ENCODE assay signal across 8 cellular contexts in genomic region chr1:203673550-203674411, GRCh38. TPM values are rescaled to one million over a fixed set of nuclear protein-coding genes. Genes with fewer than 3 reads are reported as not detected.
DNase-seq lines count a peak whose midpoint lies in the region; ATAC-seq and TF ChIP-seq lines count a peak whose summit lies in the region.

No MANE protein-coding gene starts in this region.

- no peak overlapping the region for H3K9ac ChIP-seq in parathyroid adenoma

- H3K27me3 ChIP-seq in Peyer's patch (no peaks in the 10 kb centered on the region), parathyroid adenoma (ENCODE audit: control insufficient read depth, insufficient read depth, low read length) (no peaks in the 10 kb centered on the region), transverse colon (no peaks in the 10 kb centered on the region)

- H3K4me3 ChIP-seq in Peyer's patch (no peak overlapping the region), fibroblast of the aortic adventitia (ENCODE audit: low read depth, low read length) (no peak overlapping the region), parathyroid adenoma (ENCODE audit: low read depth, low read length) (no peak overlapping the region), transverse colon (no peak overlapping the region)

- H3K9me3 ChIP-seq in Peyer's patch (no peaks in the 10 kb centered on the region), parathyroid adenoma (ENCODE audit: control insufficient read depth, low read length) (no peaks in the 10 kb centered on the region), transverse colon (no peaks in the 10 kb centered on the region)

- no peak for TF ChIP-seq POLR2A in Peyer's patch (IDR thresholded peaks at IDR 0.05)
- TF ChIP-seq POLR2A in transverse colon (IDR thresholded peaks at IDR 0.05) = no peak

- ATAC-seq in HG02885 (IDR thresholded peaks at IDR 0.05; ENCODE audit: poor library complexity, unreplicated experiment) = no peak

- H3K4me1 ChIP-seq in Peyer's patch (peaks cover 0 to 59% (median 21%) of the 10 kb centered on the region in 4 donors), parathyroid adenoma (no peaks in the 10 kb centered on the region), transverse colon (peaks cover 50 to 86% (median 60%) of the 10 kb centered on the region in 4 donors)

- WGBS in transverse colon (ENCODE audit: low coverage in 1 of 2), 2 donors = 48 to 100% methylated on average over 1 to 13 of the region's 13 CpGs

- H3K27ac ChIP-seq in Peyer's patch (peak overlapping the region; percentile 60 to 87 (median 74)), parathyroid adenoma (peak overlapping the region; percentile 57), transverse colon (peak overlapping the region; percentile 82 to 90 (median 87))

- TF ChIP-seq EP300 in transverse colon (IDR thresholded peaks at IDR 0.05; ENCODE audit: low read depth) = no peak

- H3K79me2 ChIP-seq in parathyroid adenoma = no peaks in the 10 kb centered on the region

- in situ Hi-C loops in transverse colon (cut with MboI; ENCODE audit: low pct_ligation_motif_present in 1 of 4, low pct_unique_long_range_greater_than_20kb in 1 of 4, low sequenced_read_pairs in 3 of 4) = no loop called here

- no peak overlapping the region for H3K4me2 ChIP-seq in parathyroid adenoma (ENCODE audit: low read length)

- no peak overlapping the region for H2AFZ ChIP-seq in parathyroid adenoma

- intact Hi-C loops in transverse colon (cut with DNase I; ENCODE audit: low total_unique reads) = no loop called here

- peak in 5 of 6 experiments; percentile 14 to 33 (median 28) for TF ChIP-seq CTCF in Peyer's patch (IDR thresholded peaks at IDR 0.05)
- TF ChIP-seq CTCF in fibroblast of the aortic adventitia (IDR thresholded peaks at IDR 0.05; ENCODE audit: insufficient read depth, low read length) = peak; percentile 18
- TF ChIP-seq CTCF in parathyroid adenoma (IDR thresholded peaks at IDR 0.05) = no peak
- peak in 3 of 5 experiments; percentile 6 to 28 (median 14) for TF ChIP-seq CTCF in transverse colon (IDR thresholded peaks at IDR 0.05)

- DNase-seq in activated gamma-delta T cell treated with Interleukin-2 at 50 U/mL for 16 hours (peak; percentile 74), activated gamma-delta T cell (lab: John Stamatoyannopoulos, UW) (no peak), Peyer's patch (peak in 2 of 3 donors; percentile 57 to 85), fibroblast of the aortic adventitia (ENCODE audit: low read depth) (peak; percentile 89), transverse colon (peak; percentile 51)
- peak; percentile 35 to 52 for DNase-seq in activated T-helper 1 cell treated with anti-CD3 and anti-CD28 coated beads, Interleukin-2, amount 50 U/mL, for 16 hours (ENCODE audit: low read depth in 1 of 2, low spot score in 1 of 2)

- H3K36me3 ChIP-seq in Peyer's patch (no peaks in the 10 kb centered on the region), parathyroid adenoma (ENCODE audit: control insufficient read depth, insufficient read depth, low read length) (no peaks in the 10 kb centered on the region), transverse colon (no peaks in the 10 kb centered on the region)

RNA-seq across cellular contexts. Expression of gene ATP2B4, which starts 47.1 kb away (rescaled TPM):
- total RNA-seq in Peyer's patch = 10 to 100 TPM; 36.3 to 78.4 (median 59.7) TPM
- 146 and 416 TPM in 2 replicates for total RNA-seq in fibroblast of the aortic adventitia (ENCODE audit: low replicate concordance)
- 100 to 1,000 TPM in 1 of 4 donors, 10 to 100 TPM in 3; 58.4 to 146 (median 79.6) TPM for total RNA-seq in transverse colon
